In the genomic region with DNA sequence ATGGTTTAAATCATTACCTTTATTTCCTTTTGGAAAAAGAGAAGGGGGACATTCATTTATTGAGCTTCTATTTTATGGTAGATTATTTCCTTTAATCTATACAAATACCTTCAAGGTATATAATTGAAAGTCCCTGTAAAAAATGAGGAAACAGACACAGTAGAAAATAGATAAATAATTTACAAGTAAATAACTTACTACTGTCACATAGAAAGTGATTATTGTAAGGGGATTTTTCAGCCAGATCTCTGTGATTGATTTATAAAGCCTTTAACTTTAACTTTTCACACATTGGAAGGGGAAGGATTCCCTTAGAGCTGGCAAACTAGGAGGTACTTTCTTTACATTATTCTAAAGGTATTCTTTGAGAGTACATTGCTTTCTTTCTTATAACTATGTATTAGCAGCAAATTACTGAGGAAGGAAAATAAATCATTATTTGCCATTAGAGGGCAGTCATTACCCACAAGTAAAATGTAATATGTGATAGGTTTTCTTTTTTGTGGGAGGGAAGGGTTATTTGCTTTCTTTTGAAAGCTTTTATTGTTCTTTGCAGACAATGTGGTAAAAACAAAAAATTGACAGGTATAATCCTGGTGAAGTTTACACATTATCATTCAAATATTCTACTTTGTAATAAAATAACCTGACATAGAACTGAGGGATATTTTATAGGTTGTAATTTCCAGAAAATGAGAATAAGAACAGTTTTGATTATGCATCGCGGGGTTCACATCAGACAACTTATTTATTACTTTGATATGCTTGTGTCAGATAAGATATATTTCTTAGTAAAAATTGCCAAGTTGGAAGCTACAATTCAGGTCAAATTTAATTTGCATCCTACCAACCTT, we compare ENCODE assay signal across 9 cellular contexts. TPM values are rescaled to one million over a fixed set of nuclear protein-coding genes. Genes with fewer than 3 reads are reported as not detected.
DNase-seq lines count a peak whose midpoint lies in the region; ATAC-seq and TF ChIP-seq lines count a peak whose summit lies in the region.
"Had no signal": no experiment of that assay in that cellular context is flagged by ENCODE, and none has a peak within 500 bp of the region (broad histone marks: within the 10 kb centered on the region; RNA-seq: fewer than 3 reads in every experiment).

No MANE protein-coding gene starts in this region.

- H3K4me3 ChIP-seq in H7 (ENCODE audit: insufficient read depth, low read depth, low read length) (no peak overlapping the region), NB4 (ENCODE audit: low read depth, low read length) (no peak overlapping the region), astrocyte of the spinal cord (ENCODE audit: low read depth, low read length) (no peak overlapping the region), liver (ENCODE audit: low read depth in 1 of 3, low read length in 3 of 3) (no peak overlapping the region)

- peak; percentile 7 for TF ChIP-seq CTCF in NB4 (IDR thresholded peaks at IDR 0.05; ENCODE audit: low read depth, low read length)
- TF ChIP-seq CTCF in astrocyte of the spinal cord (IDR thresholded peaks at IDR 0.05; ENCODE audit: low read depth, low read length), result peak; percentile 28
- peak; percentile 60 for TF ChIP-seq CTCF in liver (IDR thresholded peaks at IDR 0.05; ENCODE audit: low read depth, low read length, missing input control)

- no peak overlapping the region for H3K4me3 Mint-ChIP-seq in activated CD8-positive, alpha-beta memory T cell treated with anti-CD3 and anti-CD28 coated beads, Interleukin-2, amount 10 ng/mL, durations not matched to agents 7 days and 5 days
- H3K4me3 Mint-ChIP-seq in T-helper 2 cell treated with Interferon-gamma antibody and Interleukin-4, amounts not matched to agents 5 μg/mL and 100 μg/mL, for 36 hours, result no peak overlapping the region
- H3K4me3 Mint-ChIP-seq: activated naive CD8-positive, alpha-beta T cell treated with anti-CD3 and anti-CD28 coated beads, Interleukin-2, amount 10 ng/mL, durations not matched to agents 7 days and 5 days had no signal

- no peak overlapping the region for H3K9ac ChIP-seq in liver (ENCODE audit: low read depth in 1 of 2, low read length in 2 of 2)

- H3K27ac Mint-ChIP-seq in activated CD8-positive, alpha-beta memory T cell treated with anti-CD3 and anti-CD28 coated beads, Interleukin-2, amount 10 ng/mL, durations not matched to agents 7 days and 5 days, result no peak overlapping the region
- no peak overlapping the region for H3K27ac Mint-ChIP-seq in T-helper 2 cell treated with Interferon-gamma antibody and Interleukin-4, amounts not matched to agents 5 μg/mL and 100 μg/mL, for 36 hours
- H3K27ac Mint-ChIP-seq: activated naive CD8-positive, alpha-beta T cell treated with anti-CD3 and anti-CD28 coated beads, Interleukin-2, amount 10 ng/mL, durations not matched to agents 7 days and 5 days had no signal

- no peaks in the 10 kb centered on the region for H3K36me3 Mint-ChIP-seq in activated CD8-positive, alpha-beta memory T cell treated with anti-CD3 and anti-CD28 coated beads, Interleukin-2, amount 10 ng/mL, durations not matched to agents 7 days and 5 days
- no peaks in the 10 kb centered on the region for H3K36me3 Mint-ChIP-seq in T-helper 2 cell treated with Interferon-gamma antibody and Interleukin-4, amounts not matched to agents 5 μg/mL and 100 μg/mL, for 36 hours (ENCODE audit: low read depth)
- H3K36me3 Mint-ChIP-seq: activated naive CD8-positive, alpha-beta T cell treated with anti-CD3 and anti-CD28 coated beads, Interleukin-2, amount 10 ng/mL, durations not matched to agents 7 days and 5 days had no signal

- H3K27ac ChIP-seq in liver (ENCODE audit: low read depth in 1 of 2, low read length in 2 of 2), result no peak overlapping the region

- TF ChIP-seq RAD21 in liver (IDR thresholded peaks at IDR 0.05), result peak; percentile 90 to 91

- H3K27me3 ChIP-seq in H7 (ENCODE audit: control insufficient read depth, insufficient read depth, low read length) (no peaks in the 10 kb centered on the region), liver (ENCODE audit: control insufficient read depth in 4 of 4, insufficient read depth in 4 of 4, low read length in 3 of 4) (no peaks in the 10 kb centered on the region)

- 95% methylated on average over 2 of the region's 2 CpGs for WGBS in liver

- CTCF ChIA-PET in activated CD8-positive, alpha-beta memory T cell treated with anti-CD3 and anti-CD28 coated beads, Interleukin-2, amount 10 ng/mL, durations not matched to agents 7 days and 5 days (lab: Charles Lee), result interaction anchor here (1.0 to 2.5 kb wide), 6 partner anchors 17 to 221 kb away, joined by 3 to 14 read pairs (median 4); no protein-coding TSS in a partner anchor

- H3K4me1 Mint-ChIP-seq in activated CD8-positive, alpha-beta memory T cell treated with anti-CD3 and anti-CD28 coated beads, Interleukin-2, amount 10 ng/mL, durations not matched to agents 7 days and 5 days, result no peaks in the 10 kb centered on the region
- H3K4me1 Mint-ChIP-seq in T-helper 2 cell treated with Interferon-gamma antibody and Interleukin-4, amounts not matched to agents 5 μg/mL and 100 μg/mL, for 36 hours (ENCODE audit: low read depth), result no peaks in the 10 kb centered on the region
- H3K4me1 Mint-ChIP-seq: activated naive CD8-positive, alpha-beta T cell treated with anti-CD3 and anti-CD28 coated beads, Interleukin-2, amount 10 ng/mL, durations not matched to agents 7 days and 5 days had no signal

- H3K9me3 ChIP-seq in liver (ENCODE audit: control insufficient read depth in 4 of 4, low read length in 3 of 4), result no peaks in the 10 kb centered on the region

- no peaks in the 10 kb centered on the region for H3K4me1 ChIP-seq in liver (ENCODE audit: control insufficient read depth in 4 of 4, insufficient read depth in 4 of 4, low read length in 3 of 4)

- no peaks in the 10 kb centered on the region for H3K36me3 ChIP-seq in H7 (replicated peaks; ENCODE audit: control insufficient read depth, insufficient read depth, low read length)
- H3K36me3 ChIP-seq in liver (ENCODE audit: control insufficient read depth in 4 of 4, insufficient read depth in 3 of 4, low read depth in 1 of 4, low read length in 3 of 4), result no peaks in the 10 kb centered on the region

- no peak for ATAC-seq in activated CD8-positive, alpha-beta memory T cell treated with anti-CD3 and anti-CD28 coated beads, Interleukin-2, amount 10 ng/mL, durations not matched to agents 7 days and 5 days

- TF ChIP-seq POLR2A in NB4 (IDR thresholded peaks at IDR 0.05; ENCODE audit: extremely low read depth, insufficient read length), result no peak

- H3K27me3 Mint-ChIP-seq in activated CD8-positive, alpha-beta memory T cell treated with anti-CD3 and anti-CD28 coated beads, Interleukin-2, amount 10 ng/mL, durations not matched to agents 7 days and 5 days, result peaks cover 7% of the 10 kb centered on the region
- peaks cover 14% of the 10 kb centered on the region for H3K27me3 Mint-ChIP-seq in T-helper 2 cell treated with Interferon-gamma antibody and Interleukin-4, amounts not matched to agents 5 μg/mL and 100 μg/mL, for 36 hours (ENCODE audit: low read depth)
- H3K27me3 Mint-ChIP-seq: activated naive CD8-positive, alpha-beta T cell treated with anti-CD3 and anti-CD28 coated beads, Interleukin-2, amount 10 ng/mL, durations not matched to agents 7 days and 5 days had no signal

- peak; percentile 32 to 37 for DNase-seq in NCI-H2081 (lab: John Stamatoyannopoulos, UW)
- no peak for DNase-seq in NCI-H2081 treated with DMSO at 0.1 percent for 48 hours (lab: John Stamatoyannopoulos, UW)
- peak; percentile 11 for DNase-seq in H7
- DNase-seq in NB4 (ENCODE audit: low read depth), result peak; percentile 69
- DNase-seq in astrocyte of the spinal cord (ENCODE audit: low read depth, low spot score), result peak; percentile 50
- DNase-seq in activated CD8-positive, alpha-beta memory T cell treated with anti-CD3 and anti-CD28 coated beads, Interleukin-2, amount 10 ng/mL, durations not matched to agents 7 days and 5 days, result no peak
- no peak for DNase-seq in T-helper 2 cell treated with Interferon-gamma antibody and Interleukin-4, amounts not matched to agents 5 μg/mL and 100 μg/mL, for 36 hours (ENCODE audit: low spot score)
- DNase-seq: activated naive CD8-positive, alpha-beta T cell treated with anti-CD3 and anti-CD28 coated beads, Interleukin-2, amount 10 ng/mL, durations not matched to agents 7 days and 5 days had no signal

- no peaks in the 10 kb centered on the region for H3K9me3 Mint-ChIP-seq in activated CD8-positive, alpha-beta memory T cell treated with anti-CD3 and anti-CD28 coated beads, Interleukin-2, amount 10 ng/mL, durations not matched to agents 7 days and 5 days (ENCODE audit: low read depth)
- no peaks in the 10 kb centered on the region for H3K9me3 Mint-ChIP-seq in T-helper 2 cell treated with Interferon-gamma antibody and Interleukin-4, amounts not matched to agents 5 μg/mL and 100 μg/mL, for 36 hours
- H3K9me3 Mint-ChIP-seq: activated naive CD8-positive, alpha-beta T cell treated with anti-CD3 and anti-CD28 coated beads, Interleukin-2, amount 10 ng/mL, durations not matched to agents 7 days and 5 days had no signal

- in situ Hi-C loops in astrocyte of the spinal cord (cut with HindIII; ENCODE audit: low sequenced_read_pairs), result no loop called here

TF ChIP-seq in liver, 16 proteins besides CTCF, POLR2A, EP300 and RAD21 (continues in another document):
- no peak for TF ChIP-seq HNF4G (IDR thresholded peaks at IDR 0.05)
- TF ChIP-seq GABPA (IDR thresholded peaks at IDR 0.05 in 1 of 2, conservative IDR thresholded peaks at IDR 0.05 in 1 of 2), result no peak
- TF ChIP-seq YY1 (IDR thresholded peaks at IDR 0.05), result no peak
- no peak for TF ChIP-seq JUND (IDR thresholded peaks at IDR 0.05)

RNA-seq across cellular contexts. Expression of a gene that starts 24.8 kb away (rescaled TPM):
- total RNA-seq in H7 (2014; rRNA removed; shearing (Covaris generic)), result 51.3 and 51.5 TPM in 2 replicates
- total RNA-seq in liver, result 10 to 100 TPM; 23.9 to 50.1 TPM
- 10 to 100 TPM; 12.3 to 14.5 TPM for polyA plus RNA-seq in liver
- total RNA-seq in activated CD8-positive, alpha-beta memory T cell treated with anti-CD3 and anti-CD28 coated beads, Interleukin-2, amount 10 ng/mL, durations not matched to agents 7 days and 5 days, result 10 to 100 TPM; 54.3 to 60.7 TPM

Comparison
In these comparisons a context has a peak if more than half of its experiments do, and no peak if none do; other contexts are left out.
1. DNase-seq: peak in NCI-H2081 (2 of 2), H7 (single experiment), NB4 (single experiment) and astrocyte of the spinal cord (single experiment); none in NCI-H2081 treated with DMSO at 0.1 percent for 48 hours (single experiment), activated CD8-positive, alpha-beta memory T cell treated with anti-CD3 and anti-CD28 coated beads, Interleukin-2, amount 10 ng/mL, durations not matched to agents 7 days and 5 days (single experiment) and T-helper 2 cell treated with Interferon-gamma antibody and Interleukin-4, amounts not matched to agents 5 μg/mL and 100 μg/mL, for 36 hours (single experiment).
2. CTCF ChIP-seq: peak in every context shown above with its lines; median percentile 60 in liver; 28 in astrocyte of the spinal cord; 7 in NB4.